In genomic region chrX:68511255-68511654, GRCh38 we compare ENCODE assay signal across 9 cellular contexts. TPM values are rescaled to one million over a fixed set of nuclear protein-coding genes. Genes with fewer than 3 reads are reported as not detected.
DNase-seq lines count a peak whose midpoint lies in the region; ATAC-seq and TF ChIP-seq lines count a peak whose summit lies in the region.
"Had no signal": no experiment of that assay in that cellular context is flagged by ENCODE, and none has a peak within 500 bp of the region (broad histone marks: within the 10 kb centered on the region; RNA-seq: fewer than 3 reads in every experiment).

No MANE protein-coding gene starts in this region.

- H3K27ac ChIP-seq in PC-3 (ENCODE audit: low read length): no peak overlapping the region
- no peak overlapping the region for H3K27ac ChIP-seq in endodermal cell (ENCODE audit: low read depth, low read length)

- intact Hi-C loops in PC-3 (cut with micrococcal nuclease): loop anchor here (1.0 kb wide), 1 partner anchor 200 kb away; no protein-coding TSS in a partner anchor

- no TSS peak for BruUV-seq in PC-3 (replicated peaks; lab: Mats Ljungman, UMichigan)

- H3K4me1 Mint-ChIP-seq in endodermal cell (peaks cover 6% of the 10 kb centered on the region), neural crest cell (peaks cover 11% of the 10 kb centered on the region)

- no peaks in the 10 kb centered on the region for H3F3A ChIP-seq in PC-3 (ENCODE audit: low read length, unreplicated experiment)

- 40 to 80% methylated on average over 1 to 3 of the region's 3 CpGs for WGBS in endodermal cell (ENCODE audit: insufficient coverage in 1 of 2, insufficient read length in 1 of 2), 2 experiments

- H3K36me3 Mint-ChIP-seq in endodermal cell (ENCODE audit: low read depth): peaks cover 30% of the 10 kb centered on the region
- H3K36me3 Mint-ChIP-seq in neural crest cell (ENCODE audit: low read depth): no peaks in the 10 kb centered on the region

- H3K9me2 ChIP-seq in PC-3 (replicated peaks; ENCODE audit: low read length): no peaks in the 10 kb centered on the region

- no peak overlapping the region for H3K4me2 ChIP-seq in PC-3 (ENCODE audit: low read length)

- no peaks in the 10 kb centered on the region for H3K27me3 Mint-ChIP-seq in endodermal cell (ENCODE audit: insufficient read depth)
- H3K27me3 Mint-ChIP-seq in neural crest cell (ENCODE audit: low read depth): no peaks in the 10 kb centered on the region
- H3K27me3 Mint-ChIP-seq: activated naive CD8-positive, alpha-beta T cell treated with anti-CD3 and anti-CD28 coated beads, Interleukin-2, amount 10 ng/mL, durations not matched to agents 7 days and 5 days had no signal

- H4K20me1 ChIP-seq in PC-3 (ENCODE audit: low read length): peaks cover 8% of the 10 kb centered on the region

- H3K27ac Mint-ChIP-seq in endodermal cell: no peak overlapping the region
- no peak overlapping the region for H3K27ac Mint-ChIP-seq in neural crest cell (ENCODE audit: unreplicated experiment)
- H3K27ac Mint-ChIP-seq: activated naive CD8-positive, alpha-beta T cell treated with anti-CD3 and anti-CD28 coated beads, Interleukin-2, amount 10 ng/mL, durations not matched to agents 7 days and 5 days had no signal

- H3K36me3 ChIP-seq in PC-3 (ENCODE audit: low read depth, low read length): peaks cover 24% of the 10 kb centered on the region
- peaks cover 37% of the 10 kb centered on the region for H3K36me3 ChIP-seq in endodermal cell (ENCODE audit: control insufficient read depth, insufficient read depth, low read length)

- no peak overlapping the region for H3K4me3 Mint-ChIP-seq in endodermal cell
- H3K4me3 Mint-ChIP-seq in neural crest cell: no peak overlapping the region
- H3K4me3 Mint-ChIP-seq: activated naive CD8-positive, alpha-beta T cell treated with anti-CD3 and anti-CD28 coated beads, Interleukin-2, amount 10 ng/mL, durations not matched to agents 7 days and 5 days had no signal

- ATAC-seq in GM18867 (IDR thresholded peaks at IDR 0.05; ENCODE audit: unreplicated experiment) (peak; percentile 88), HG03354 (IDR thresholded peaks at IDR 0.05; ENCODE audit: poor library complexity, severe bottlenecking, unreplicated experiment) (peak; percentile 84), PC-3 (peak; percentile 42; the same call in 1 of the 2 replicates)

- H3K79me2 ChIP-seq in PC-3 (ENCODE audit: low read length): peaks cover 37% of the 10 kb centered on the region

- H3K9ac ChIP-seq in PC-3 (ENCODE audit: low read length): no peak overlapping the region
- no peak overlapping the region for H3K9ac ChIP-seq in endodermal cell (ENCODE audit: extremely low read depth, low read length, poor library complexity, severe bottlenecking)

- H2AFZ ChIP-seq in PC-3 (ENCODE audit: low read length): no peak overlapping the region

- H3K9me3 Mint-ChIP-seq in endodermal cell: peaks cover 31% of the 10 kb centered on the region
- H3K9me3 Mint-ChIP-seq in neural crest cell: no peaks in the 10 kb centered on the region
- H3K9me3 Mint-ChIP-seq: activated naive CD8-positive, alpha-beta T cell treated with anti-CD3 and anti-CD28 coated beads, Interleukin-2, amount 10 ng/mL, durations not matched to agents 7 days and 5 days had no signal

- DNase-seq in SKM-1 treated with dmso at 0.1 percent for 144 hours (lab: John Stamatoyannopoulos, UW; ENCODE audit: unreplicated experiment) (peak; percentile 38), SKM-1 (lab: John Stamatoyannopoulos, UW; ENCODE audit: unreplicated experiment) (no peak), PC-3 (peak; percentile 70), endodermal cell (peak; percentile 69), neural crest cell (ENCODE audit: low read depth, low spot score) (peak; percentile 44), NCI-H774 (lab: John Stamatoyannopoulos, UW) (no peak)
- DNase-seq: activated naive CD8-positive, alpha-beta T cell treated with anti-CD3 and anti-CD28 coated beads, Interleukin-2, amount 10 ng/mL, durations not matched to agents 7 days and 5 days had no signal

- TF ChIP-seq CTCF in PC-3 (conservative IDR thresholded peaks at IDR 0.05; ENCODE audit: low read depth, low read length): peak; percentile 74
- TF ChIP-seq CTCF in endodermal cell (conservative IDR thresholded peaks at IDR 0.05): peak; percentile 87
- TF ChIP-seq CTCF in neural crest cell (conservative IDR thresholded peaks at IDR 0.05): peak; percentile 81

- H3K4me1 ChIP-seq in PC-3 (ENCODE audit: insufficient read depth, low read length): no peaks in the 10 kb centered on the region
- H3K4me1 ChIP-seq in endodermal cell (ENCODE audit: control insufficient read depth, insufficient read depth, low read length): no peaks in the 10 kb centered on the region

- CTCF ChIA-PET in PC-3 (lab: Charles Lee): no interaction called here

- POLR2A ChIA-PET in PC-3 (lab: Charles Lee; ENCODE audit: unreplicated experiment): no interaction called here

- no peaks in the 10 kb centered on the region for H3K9me3 ChIP-seq in PC-3 (ENCODE audit: low read length)
- H3K9me3 ChIP-seq in endodermal cell (ENCODE audit: control insufficient read depth, low read length): no peaks in the 10 kb centered on the region

- H3K27me3 ChIP-seq in PC-3 (ENCODE audit: low read length) (no peaks in the 10 kb centered on the region), endodermal cell (ENCODE audit: control insufficient read depth, insufficient read depth, low read length, poor library complexity, severe bottlenecking) (no peaks in the 10 kb centered on the region)

- H3K4me3 ChIP-seq in PC-3 (ENCODE audit: low read length) (no peak overlapping the region), endodermal cell (ENCODE audit: low read length) (no peak overlapping the region)

RNA-seq across cellular contexts. Expression of gene YIPF6, which starts 12.4 kb away (rescaled TPM):
- total RNA-seq in PC-3 (2014; rRNA removed): 36.1 and 37.0 TPM in 2 replicates
- 10 to 100 TPM; 36.9 to 40.7 TPM for total RNA-seq in endodermal cell
- 30.8 TPM for polyA plus RNA-seq in endodermal cell (2013, experiment 1 of 2)
- polyA plus RNA-seq in endodermal cell (2013, experiment 2 of 2): 35.0 TPM
- total RNA-seq in neural crest cell: 35.1 and 37.4 TPM in 2 replicates

Comparison
In these comparisons a context has a peak if more than half of its experiments do, and no peak if none do; other contexts are left out.
1. DNase-seq: peak in SKM-1 treated with dmso at 0.1 percent for 144 hours (single experiment), PC-3 (single experiment), endodermal cell (single experiment) and neural crest cell (single experiment); none in SKM-1 (single experiment) and NCI-H774 (single experiment).
2. Peak in every context shown above with its lines, with median percentiles within 50 percentile points of each other: ATAC-seq and CTCF ChIP-seq.